Comparison of ENCODE assay signal across 9 cellular contexts in genomic region chr10:15715619-15716227, GRCh38. TPM values are rescaled to one million over a fixed set of nuclear protein-coding genes. Genes with fewer than 3 reads are reported as not detected.
DNase-seq lines count a peak whose midpoint lies in the region; TF ChIP-seq lines count a peak whose summit lies in the region.
"Had no signal": no experiment of that assay in that cellular context is flagged by ENCODE, and none has a peak within 500 bp of the region (broad histone marks: within the 10 kb centered on the region; RNA-seq: fewer than 3 reads in every experiment).

No MANE protein-coding gene starts in this region.

- H3K4me2 ChIP-seq in DOHH2 (ENCODE audit: low read length) (no peak overlapping the region), neuronal stem cell (ENCODE audit: insufficient read depth, low read length, poor library complexity, severe bottlenecking) (no peak overlapping the region)

- H4K20me1 ChIP-seq in DOHH2 (ENCODE audit: control insufficient read depth, insufficient read depth, low read depth, low read length): no peaks in the 10 kb centered on the region

- H2BK120ac ChIP-seq in neuronal stem cell (ENCODE audit: low read depth, low read length): no peak overlapping the region

- no peak overlapping the region for H4K91ac ChIP-seq in neuronal stem cell (ENCODE audit: low read depth, low read length, poor library complexity)

- H3K9me2 ChIP-seq in DOHH2 (replicated peaks; ENCODE audit: control insufficient read depth, low read length): no peaks in the 10 kb centered on the region

- H3K79me2 ChIP-seq in DOHH2 (ENCODE audit: control insufficient read depth, low read length): no peaks in the 10 kb centered on the region

- no peaks in the 10 kb centered on the region for H3K36me3 ChIP-seq in DOHH2 (ENCODE audit: control insufficient read depth, low read length)
- H3K36me3 ChIP-seq in neuronal stem cell (replicated peaks in 1 of 2; ENCODE audit: control insufficient read depth in 2 of 2, insufficient read depth in 2 of 2, low read length in 2 of 2): no peaks in the 10 kb centered on the region

- no peak overlapping the region for H3K14ac ChIP-seq in neuronal stem cell (ENCODE audit: low read length)

- WGBS in neuronal stem cell (ENCODE audit: extremely low coverage in 2 of 2, insufficient read length in 2 of 2, insufficient replicate concordance in 1 of 2), 2 donors: no CpG with 5 or more reads among the region's 5 CpGs

- H4K8ac ChIP-seq in neuronal stem cell (ENCODE audit: low read depth, low read length): no peak overlapping the region

- no peak overlapping the region for H2AK5ac ChIP-seq in neuronal stem cell (ENCODE audit: low read depth, low read length)

- no peak overlapping the region for H2BK15ac ChIP-seq in neuronal stem cell (ENCODE audit: low read length)

- no peak overlapping the region for H2BK5ac ChIP-seq in neuronal stem cell (ENCODE audit: low read length)

- no peak overlapping the region for H3K18ac ChIP-seq in neuronal stem cell (ENCODE audit: low read length)

- H3K4me3 ChIP-seq in DOHH2 (ENCODE audit: low read length): no peak overlapping the region
- H3K4me3 ChIP-seq in epithelial cell of esophagus (ENCODE audit: low read length): no peak overlapping the region
- no peak overlapping the region for H3K4me3 ChIP-seq in neuronal stem cell (ENCODE audit: low read length in 2 of 2)

- no peak overlapping the region for H3K9ac ChIP-seq in neuronal stem cell (ENCODE audit: low read depth, low read length, poor library complexity)

- H3K4ac ChIP-seq in neuronal stem cell (ENCODE audit: low read length): no peak overlapping the region

- no peak overlapping the region for H2AFZ ChIP-seq in neuronal stem cell (ENCODE audit: low read length)

- no peak overlapping the region for H3K23ac ChIP-seq in neuronal stem cell (ENCODE audit: low read depth, low read length, poor library complexity)

- no peaks in the 10 kb centered on the region for H3K79me1 ChIP-seq in neuronal stem cell (ENCODE audit: low read depth, low read length)

- DNase-seq in NCI-H82 treated with DMSO at 0.1 percent for 48 hours (lab: John Stamatoyannopoulos, UW; ENCODE audit: unreplicated experiment): peak; percentile 5
- peak; percentile 9 for DNase-seq in epithelial cell of esophagus (ENCODE audit: low read depth)
- peak; percentile 9 for DNase-seq in neuronal stem cell (ENCODE audit: low spot score)
- no peak for DNase-seq in GF-D8 (lab: John Stamatoyannopoulos, UW)
- DNase-seq in amniotic stem cell (lab: John Stamatoyannopoulos, UW): no peak
- DNase-seq in globus pallidus (ENCODE audit: low spot score): no peak
- DNase-seq in NCI-H774 (lab: John Stamatoyannopoulos, UW): no peak
- DNase-seq: retina had no signal

- H3K27ac ChIP-seq in DOHH2 (ENCODE audit: low read depth, low read length) (no peak overlapping the region), neuronal stem cell (replicated peaks; ENCODE audit: low read length) (no peak overlapping the region)

- H3K9me3 ChIP-seq in DOHH2 (ENCODE audit: control insufficient read depth, insufficient read depth, low read length): no peaks in the 10 kb centered on the region
- no peaks in the 10 kb centered on the region for H3K9me3 ChIP-seq in neuronal stem cell (replicated peaks in 1 of 2; ENCODE audit: control insufficient read depth in 2 of 2, insufficient read depth in 1 of 2, low read depth in 1 of 2, low read length in 2 of 2)

- no peaks in the 10 kb centered on the region for H3F3A ChIP-seq in DOHH2 (ENCODE audit: control insufficient read depth, insufficient read depth)

- no peak overlapping the region for H2BK12ac ChIP-seq in neuronal stem cell (ENCODE audit: low read length)

- H3K27me3 ChIP-seq in DOHH2 (ENCODE audit: control insufficient read depth, low read length) (0 out of 2 replicates have a peak, but pooled peaks cover 2% of the 10 kb centered on the region), neuronal stem cell (ENCODE audit: control insufficient read depth in 3 of 3, insufficient read depth in 3 of 3, low read depth in 1 of 3, low read length in 3 of 3) (peaks cover 7 to 58% (median 21%) of the 10 kb centered on the region in 3 experiments)

- H3K4me1 ChIP-seq in DOHH2 (ENCODE audit: control insufficient read depth, low read length): no peaks in the 10 kb centered on the region
- peaks cover 0 to 5% of the 10 kb centered on the region in 2 donors for H3K4me1 ChIP-seq in neuronal stem cell (ENCODE audit: control insufficient read depth in 2 of 2, insufficient read depth in 1 of 2, low read depth in 1 of 2, low read length in 2 of 2)

- peak; percentile 31 for TF ChIP-seq CTCF in DOHH2 (IDR thresholded peaks at IDR 0.05; ENCODE audit: low read depth, low read length, poor library complexity, severe bottlenecking)
- TF ChIP-seq CTCF in epithelial cell of esophagus (IDR thresholded peaks at IDR 0.05; ENCODE audit: insufficient read depth, low read depth, low read length, missing control alignments): peak; percentile 30

RNA-seq across cellular contexts. Expression of gene ITGA8, which starts 4.0 kb away (rescaled TPM):
- not detected for polyA plus RNA-seq in neuronal stem cell (2013, experiment 1 of 2)
- not detected for polyA plus RNA-seq in neuronal stem cell (2013, experiment 2 of 2)

Comparison
In these comparisons a context has a peak if more than half of its experiments do, and no peak if none do; other contexts are left out.
1. DNase-seq: peak in NCI-H82 treated with DMSO at 0.1 percent for 48 hours (single experiment), epithelial cell of esophagus (single experiment) and neuronal stem cell (single experiment); none in GF-D8 (single experiment), amniotic stem cell (single experiment), globus pallidus (single experiment) and NCI-H774 (single experiment).